11 cellular contexts compared by ENCODE assay signal in genomic region chr1:101653482-101653946, GRCh38.
DNase-seq lines count a peak whose midpoint lies in the region; ATAC-seq and TF ChIP-seq lines count a peak whose summit lies in the region.
"Had no signal": no experiment of that assay in that cellular context is flagged by ENCODE, and none has a peak within 500 bp of the region (broad histone marks: within the 10 kb centered on the region; RNA-seq: fewer than 3 reads in every experiment).

No MANE protein-coding gene starts in this region.

- peak overlapping the region; percentile 69 for H3K27ac Mint-ChIP-seq in GM23338
- H3K27ac Mint-ChIP-seq in glutamatergic neuron (ENCODE audit: unreplicated experiment) = no peak overlapping the region
- H3K27ac Mint-ChIP-seq in activated T-helper 1 cell treated with anti-CD3 and anti-CD28 coated beads, Interleukin-12 subunit alpha, Interleukin-12 subunit beta, Interleukin-2, Interleukin-4 antibody, amounts not matched to agents 30 ng/mL and 10 ng/mL and 1 ng/mL, durations not matched to agents 14 hours and 24 hours and 36 hours = no peak overlapping the region
- H3K27ac Mint-ChIP-seq in stimulated activated naive B cell treated with anti-CD40 and anti-IgM and Interleukin-4, amounts not matched to agents 10 μg/mL and 1 μg/mL and 100 μg/mL, for 72 hours = no peak overlapping the region
- no peak overlapping the region for H3K27ac Mint-ChIP-seq in activated T-cell treated with anti-CD3 and anti-CD28 coated beads, Interleukin-2, amount 50 U/mL, for 24 hours
- H3K27ac Mint-ChIP-seq: activated CD4-positive, alpha-beta T cell treated with anti-CD3 and anti-CD28 coated beads, Interleukin-2, amount 10 ng/mL, durations not matched to agents 7 days and 5 days; dendritic cell treated with granulocyte-macrophage colony-stimulating factor and Interleukin-4, amounts not matched to agents 40 ng/mL and 50 ng/mL, for 4 days had no signal

- H3F3A ChIP-seq in GM23338 (replicated peaks; ENCODE audit: low read depth) = no peaks in the 10 kb centered on the region

- H3K9me3 Mint-ChIP-seq in GM23338 = peaks cover 23% of the 10 kb centered on the region
- peaks cover 4% of the 10 kb centered on the region for H3K9me3 Mint-ChIP-seq in glutamatergic neuron (ENCODE audit: unreplicated experiment)
- peaks cover 4% of the 10 kb centered on the region for H3K9me3 Mint-ChIP-seq in activated T-helper 1 cell treated with anti-CD3 and anti-CD28 coated beads, Interleukin-12 subunit alpha, Interleukin-12 subunit beta, Interleukin-2, Interleukin-4 antibody, amounts not matched to agents 30 ng/mL and 10 ng/mL and 1 ng/mL, durations not matched to agents 14 hours and 24 hours and 36 hours
- H3K9me3 Mint-ChIP-seq in stimulated activated naive B cell treated with anti-CD40 and anti-IgM and Interleukin-4, amounts not matched to agents 10 μg/mL and 1 μg/mL and 100 μg/mL, for 72 hours = peaks cover 9 to 11% of the 10 kb centered on the region in 2 donors
- H3K9me3 Mint-ChIP-seq in activated T-cell treated with anti-CD3 and anti-CD28 coated beads, Interleukin-2, amount 50 U/mL, for 24 hours = peaks cover 3% of the 10 kb centered on the region

- H3K9me3 ChIP-seq in A673 (ENCODE audit: low read depth, low read length, poor library complexity, severe bottlenecking) (peaks cover 10% of the 10 kb centered on the region), RWPE2 (ENCODE audit: severe bottlenecking) (peaks cover 2% of the 10 kb centered on the region)

- ATAC-seq in GM23338 (peak; percentile 97), RWPE2 (ENCODE audit: low read depth) (peak; percentile 57; the same call in 1 of the 3 replicates)
- ATAC-seq in stimulated activated naive B cell treated with anti-CD40 and anti-IgM and Interleukin-4, amounts not matched to agents 10 μg/mL and 1 μg/mL and 100 μg/mL, for 72 hours (replicated peaks) = no peak

- no peak overlapping the region for H3K4me2 ChIP-seq in GM23338

- intact Hi-C loops in A673 (cut with micrococcal nuclease; ENCODE audit: unreplicated experiment) = loop anchor here (1.0 to 10.0 kb wide), 6 partner anchors 61 to 1321 kb away; no protein-coding TSS in a partner anchor
- intact Hi-C loops in activated T-helper 1 cell treated with anti-CD3 and anti-CD28 coated beads, Interleukin-12 subunit alpha, Interleukin-12 subunit beta, Interleukin-2, Interleukin-4 antibody, amounts not matched to agents 30 ng/mL and 10 ng/mL and 1 ng/mL, durations not matched to agents 14 hours and 24 hours and 36 hours (cut with micrococcal nuclease) = no loop called here

- H3K36me3 ChIP-seq in A673 (ENCODE audit: insufficient read depth, low read length, poor library complexity, severe bottlenecking) = no peaks in the 10 kb centered on the region
- H3K36me3 ChIP-seq in GM23338 (ENCODE audit: insufficient read depth) = no peaks in the 10 kb centered on the region
- no peaks in the 10 kb centered on the region for H3K36me3 ChIP-seq in RWPE2 (ENCODE audit: low read depth)

- no peaks in the 10 kb centered on the region for H3K79me2 ChIP-seq in GM23338 (replicated peaks; ENCODE audit: insufficient read depth)

- H3K4me3 Mint-ChIP-seq in GM23338 (no peak overlapping the region), glutamatergic neuron (ENCODE audit: unreplicated experiment) (no peak overlapping the region)
- no peak overlapping the region for H3K4me3 Mint-ChIP-seq in activated T-helper 1 cell treated with anti-CD3 and anti-CD28 coated beads, Interleukin-12 subunit alpha, Interleukin-12 subunit beta, Interleukin-2, Interleukin-4 antibody, amounts not matched to agents 30 ng/mL and 10 ng/mL and 1 ng/mL, durations not matched to agents 14 hours and 24 hours and 36 hours
- no peak overlapping the region for H3K4me3 Mint-ChIP-seq in stimulated activated naive B cell treated with anti-CD40 and anti-IgM and Interleukin-4, amounts not matched to agents 10 μg/mL and 1 μg/mL and 100 μg/mL, for 72 hours
- no peak overlapping the region for H3K4me3 Mint-ChIP-seq in activated T-cell treated with anti-CD3 and anti-CD28 coated beads, Interleukin-2, amount 50 U/mL, for 24 hours
- H3K4me3 Mint-ChIP-seq: activated CD4-positive, alpha-beta T cell treated with anti-CD3 and anti-CD28 coated beads, Interleukin-2, amount 10 ng/mL, durations not matched to agents 7 days and 5 days; dendritic cell treated with granulocyte-macrophage colony-stimulating factor and Interleukin-4, amounts not matched to agents 40 ng/mL and 50 ng/mL, for 4 days had no signal

- no TSS peak for BruUV-seq in A673 (replicated peaks; lab: Mats Ljungman, UMichigan)

- CTCF ChIA-PET in A673 (lab: Charles Lee) = interaction anchor here (0.6 to 1.0 kb wide), 3 partner anchors 133 to 781 kb away, joined by 4 to 7 read pairs (median 4); no protein-coding TSS in a partner anchor

- no peak overlapping the region for H3K4me3 ChIP-seq in A673 (ENCODE audit: low read depth, low read length, poor library complexity, severe bottlenecking)
- H3K4me3 ChIP-seq in GM23338 = no peak overlapping the region
- no peak overlapping the region for H3K4me3 ChIP-seq in RWPE2 (ENCODE audit: severe bottlenecking)

- no peaks in the 10 kb centered on the region for H3K27me3 Mint-ChIP-seq in GM23338 (ENCODE audit: insufficient read depth, low read depth, poor library complexity)
- no peaks in the 10 kb centered on the region for H3K27me3 Mint-ChIP-seq in glutamatergic neuron (ENCODE audit: unreplicated experiment)
- H3K27me3 Mint-ChIP-seq in activated T-helper 1 cell treated with anti-CD3 and anti-CD28 coated beads, Interleukin-12 subunit alpha, Interleukin-12 subunit beta, Interleukin-2, Interleukin-4 antibody, amounts not matched to agents 30 ng/mL and 10 ng/mL and 1 ng/mL, durations not matched to agents 14 hours and 24 hours and 36 hours (ENCODE audit: insufficient read depth) = no peaks in the 10 kb centered on the region
- peaks cover 9 to 10% of the 10 kb centered on the region in 2 donors for H3K27me3 Mint-ChIP-seq in stimulated activated naive B cell treated with anti-CD40 and anti-IgM and Interleukin-4, amounts not matched to agents 10 μg/mL and 1 μg/mL and 100 μg/mL, for 72 hours
- H3K27me3 Mint-ChIP-seq in activated T-cell treated with anti-CD3 and anti-CD28 coated beads, Interleukin-2, amount 50 U/mL, for 24 hours = peaks cover 12% of the 10 kb centered on the region
- H3K27me3 Mint-ChIP-seq: activated CD4-positive, alpha-beta T cell treated with anti-CD3 and anti-CD28 coated beads, Interleukin-2, amount 10 ng/mL, durations not matched to agents 7 days and 5 days; dendritic cell treated with granulocyte-macrophage colony-stimulating factor and Interleukin-4, amounts not matched to agents 40 ng/mL and 50 ng/mL, for 4 days had no signal

- H3K36me3 Mint-ChIP-seq in GM23338 (ENCODE audit: low read depth) (peaks cover 30% of the 10 kb centered on the region), glutamatergic neuron (ENCODE audit: unreplicated experiment) (no peaks in the 10 kb centered on the region)
- no peaks in the 10 kb centered on the region for H3K36me3 Mint-ChIP-seq in activated T-helper 1 cell treated with anti-CD3 and anti-CD28 coated beads, Interleukin-12 subunit alpha, Interleukin-12 subunit beta, Interleukin-2, Interleukin-4 antibody, amounts not matched to agents 30 ng/mL and 10 ng/mL and 1 ng/mL, durations not matched to agents 14 hours and 24 hours and 36 hours (ENCODE audit: low read depth)
- peaks cover 3 to 6% of the 10 kb centered on the region in 2 donors for H3K36me3 Mint-ChIP-seq in stimulated activated naive B cell treated with anti-CD40 and anti-IgM and Interleukin-4, amounts not matched to agents 10 μg/mL and 1 μg/mL and 100 μg/mL, for 72 hours
- H3K36me3 Mint-ChIP-seq in activated T-cell treated with anti-CD3 and anti-CD28 coated beads, Interleukin-2, amount 50 U/mL, for 24 hours (ENCODE audit: low read depth) = no peaks in the 10 kb centered on the region

- H3K9me2 ChIP-seq in GM23338 (ENCODE audit: insufficient read depth) = peaks cover 6% of the 10 kb centered on the region; the same call in 1 of the 2 replicates

- TF ChIP-seq CTCF in A673 (conservative IDR thresholded peaks at IDR 0.05; ENCODE audit: low read depth, low read length) (peak; percentile 78), GM23338 (conservative IDR thresholded peaks at IDR 0.05; ENCODE audit: low read depth in 2 of 2) (peak; percentile 94 to 95), RWPE2 (IDR thresholded peaks at IDR 0.05; ENCODE audit: poor library complexity, severe bottlenecking) (peak; percentile 73), glutamatergic neuron (IDR thresholded peaks at IDR 0.05; ENCODE audit: partially characterized antibody, unreplicated experiment) (no peak)

- H2AFZ ChIP-seq in GM23338 = no peak overlapping the region

- no peaks in the 10 kb centered on the region for H4K20me1 ChIP-seq in GM23338 (replicated peaks; ENCODE audit: insufficient read depth)

- no peak overlapping the region for H3K27ac ChIP-seq in A673 (ENCODE audit: low read depth, low read length, poor library complexity, severe bottlenecking)
- 0 out of 2 replicates have a peak overlapping the region, but pooled peaks have one; percentile 71 for H3K27ac ChIP-seq in GM23338 (ENCODE audit: low read depth)
- H3K27ac ChIP-seq in RWPE2 (ENCODE audit: poor library complexity, severe bottlenecking) = no peak overlapping the region

- H3K4me1 Mint-ChIP-seq in GM23338 (peaks cover 17% of the 10 kb centered on the region), glutamatergic neuron (ENCODE audit: low read depth, unreplicated experiment) (no peaks in the 10 kb centered on the region)
- H3K4me1 Mint-ChIP-seq in activated T-helper 1 cell treated with anti-CD3 and anti-CD28 coated beads, Interleukin-12 subunit alpha, Interleukin-12 subunit beta, Interleukin-2, Interleukin-4 antibody, amounts not matched to agents 30 ng/mL and 10 ng/mL and 1 ng/mL, durations not matched to agents 14 hours and 24 hours and 36 hours (ENCODE audit: low read depth) = no peaks in the 10 kb centered on the region
- H3K4me1 Mint-ChIP-seq in stimulated activated naive B cell treated with anti-CD40 and anti-IgM and Interleukin-4, amounts not matched to agents 10 μg/mL and 1 μg/mL and 100 μg/mL, for 72 hours = no peaks in the 10 kb centered on the region
- no peaks in the 10 kb centered on the region for H3K4me1 Mint-ChIP-seq in activated T-cell treated with anti-CD3 and anti-CD28 coated beads, Interleukin-2, amount 50 U/mL, for 24 hours (ENCODE audit: low read depth)
- H3K4me1 Mint-ChIP-seq: activated CD4-positive, alpha-beta T cell treated with anti-CD3 and anti-CD28 coated beads, Interleukin-2, amount 10 ng/mL, durations not matched to agents 7 days and 5 days had no signal

- DNase-seq in A673 (ENCODE audit: low spot score) = peak; percentile 78
- peak; percentile 85 for DNase-seq in GM23338 (ENCODE audit: low spot score)
- no peak for DNase-seq in RWPE2 (ENCODE audit: low spot score)
- peak; percentile 25 for DNase-seq in glutamatergic neuron
- DNase-seq in NCI-H2196 treated with DMSO at 0.1 percent for 48 hours (lab: John Stamatoyannopoulos, UW; ENCODE audit: unreplicated experiment) = no peak
- DNase-seq in activated T-helper 1 cell treated with anti-CD3 and anti-CD28 coated beads, Interleukin-12 subunit alpha, Interleukin-12 subunit beta, Interleukin-2, Interleukin-4 antibody, amounts not matched to agents 30 ng/mL and 10 ng/mL and 1 ng/mL, durations not matched to agents 14 hours and 24 hours and 36 hours (ENCODE audit: low spot score) = no peak
- DNase-seq in stimulated activated naive B cell treated with anti-CD40 and anti-IgM and Interleukin-4, amounts not matched to agents 10 μg/mL and 1 μg/mL and 100 μg/mL, for 72 hours = no peak
- DNase-seq in activated T-cell treated with anti-CD3 and anti-CD28 coated beads, Interleukin-2, amount 50 U/mL, for 24 hours = no peak
- DNase-seq: activated CD4-positive, alpha-beta T cell treated with anti-CD3 and anti-CD28 coated beads, Interleukin-2, amount 10 ng/mL, durations not matched to agents 7 days and 5 days; NCI-H1694 treated with DMSO at 0.1 percent for 48 hours had no signal

- POLR2A ChIA-PET in A673 (lab: Charles Lee; ENCODE audit: low non-redundant PET) = interaction anchor here (0.6 kb wide), 1 partner anchor 265 kb away, joined by 3 read pairs; no protein-coding TSS in a partner anchor

- H3K4me1 ChIP-seq in A673 (ENCODE audit: insufficient read depth, low read length, poor library complexity, severe bottlenecking) = peaks cover 7% of the 10 kb centered on the region
- H3K4me1 ChIP-seq in GM23338 (ENCODE audit: insufficient read depth) = peaks cover 16% of the 10 kb centered on the region
- no peaks in the 10 kb centered on the region for H3K4me1 ChIP-seq in RWPE2 (ENCODE audit: insufficient read depth, poor library complexity, severe bottlenecking)

- H3K27me3 ChIP-seq in A673 (replicated peaks; ENCODE audit: insufficient read depth, low read depth, low read length, poor library complexity) (no peaks in the 10 kb centered on the region), GM23338 (ENCODE audit: insufficient read depth) (no peaks in the 10 kb centered on the region), RWPE2 (ENCODE audit: insufficient read depth, poor library complexity, severe bottlenecking) (peaks cover 9% of the 10 kb centered on the region)

Comparison
In these comparisons a context has a peak if more than half of its experiments do, and no peak if none do; other contexts are left out.
1. DNase-seq: peak in A673 (single experiment), GM23338 (single experiment) and glutamatergic neuron (single experiment); none in RWPE2 (single experiment), NCI-H2196 treated with DMSO at 0.1 percent for 48 hours (single experiment), activated T-helper 1 cell treated with anti-CD3 and anti-CD28 coated beads, Interleukin-12 subunit alpha, Interleukin-12 subunit beta, Interleukin-2, Interleukin-4 antibody, amounts not matched to agents 30 ng/mL and 10 ng/mL and 1 ng/mL, durations not matched to agents 14 hours and 24 hours and 36 hours (single experiment), stimulated activated naive B cell treated with anti-CD40 and anti-IgM and Interleukin-4, amounts not matched to agents 10 μg/mL and 1 μg/mL and 100 μg/mL, for 72 hours (single experiment) and activated T-cell treated with anti-CD3 and anti-CD28 coated beads, Interleukin-2, amount 50 U/mL, for 24 hours (single experiment).
2. ATAC-seq: peak in GM23338 (single experiment) and RWPE2 (single experiment); none in stimulated activated naive B cell treated with anti-CD40 and anti-IgM and Interleukin-4, amounts not matched to agents 10 μg/mL and 1 μg/mL and 100 μg/mL, for 72 hours (0 of 2).